38 cellular contexts compared by ENCODE assay signal in genomic region chr6:108171918-108172516, GRCh38. TPM values are rescaled to one million over a fixed set of nuclear protein-coding genes. Genes with fewer than 3 reads are reported as not detected.
"Had no signal": no experiment of that assay in that cellular context is flagged by ENCODE, and none has a peak within 500 bp of the region (broad histone marks: within the 10 kb centered on the region; RNA-seq: fewer than 3 reads in every experiment).

No MANE protein-coding gene starts in this region.

- DNase-seq: activated CD4-positive, alpha-beta memory T cell treated with anti-CD3 and anti-CD28 coated beads, Interleukin-2, amount 10 ng/mL, durations not matched to agents 7 days and 5 days; activated CD4-positive, alpha-beta T cell treated with anti-CD3 and anti-CD28 coated beads for 36 hours; activated CD4-positive, alpha-beta T cell treated with anti-CD3 and anti-CD28 coated beads, Interleukin-2, amount 10 ng/mL, durations not matched to agents 24 days and 14 days; activated CD4-positive, alpha-beta T cell treated with anti-CD3 and anti-CD28 coated beads, Interleukin-2, amount 50 U/mL, for 4 hours; activated CD4-positive, CD25-positive, alpha-beta regulatory T cell; activated CD4-positive, CD25-positive, alpha-beta regulatory T cell treated with anti-CD3 and anti-CD28 coated beads, Interleukin-2, amount 50 U/mL, for 72 hours; activated effector memory CD4-positive, alpha-beta T cell treated with anti-CD3 and anti-CD28 coated beads, Interleukin-2, amount 50 U/mL, for 16 hours; activated naive CD4-positive, alpha-beta T cell treated with anti-CD3 and anti-CD28 coated beads for 36 hours; activated naive CD8-positive, alpha-beta T cell treated with anti-CD3 and anti-CD28 coated beads for 36 hours; activated naive CD8-positive, alpha-beta T cell treated with anti-CD3 and anti-CD28 coated beads, Interleukin-2, amount 50 U/mL, for 24 hours; adrenal gland; amygdala; aorta; body of pancreas; central memory CD4-positive, alpha-beta T cell; cerebellar nuclear complex; colonic mucosa; effector CD8-positive, alpha-beta T cell; esophagus squamous epithelium; foreskin melanocyte; heart right ventricle; T-helper 1 cell; T-helper 17 cell; T1000; WERI-Rb-1 had no signal

- H3K27ac Mint-ChIP-seq: activated CD4-positive, alpha-beta memory T cell treated with anti-CD3 and anti-CD28 coated beads, Interleukin-2, amount 10 ng/mL, durations not matched to agents 7 days and 5 days; activated CD4-positive, alpha-beta T cell treated with anti-CD3 and anti-CD28 coated beads for 36 hours; activated naive CD4-positive, alpha-beta T cell treated with anti-CD3 and anti-CD28 coated beads for 36 hours; activated naive CD4-positive, alpha-beta T cell treated with anti-CD3 and anti-CD28 coated beads, Interleukin-2, amount 50 U/mL, for 24 hours; activated naive CD8-positive, alpha-beta T cell treated with anti-CD3 and anti-CD28 coated beads for 36 hours; activated naive CD8-positive, alpha-beta T cell treated with anti-CD3 and anti-CD28 coated beads, Interleukin-2, amount 50 U/mL, for 24 hours; activated T-helper 2 cell treated with anti-CD3 and anti-CD28 coated beads, Interferon-gamma antibody, Interleukin-2, Interleukin-4, amounts not matched to agents 10 μg/mL and 5 μg/mL and 100 μg/mL, durations not matched to agents 14 hours and 24 hours and 36 hours; T-helper 17 cell had no signal

- H3K4me3 Mint-ChIP-seq: activated CD4-positive, alpha-beta memory T cell treated with anti-CD3 and anti-CD28 coated beads, Interleukin-2, amount 10 ng/mL, durations not matched to agents 7 days and 5 days; activated CD4-positive, alpha-beta T cell treated with anti-CD3 and anti-CD28 coated beads for 36 hours; activated CD4-positive, alpha-beta T cell treated with anti-CD3 and anti-CD28 coated beads, Interleukin-2, amount 10 ng/mL, durations not matched to agents 24 days and 14 days; activated naive CD4-positive, alpha-beta T cell treated with anti-CD3 and anti-CD28 coated beads for 36 hours; activated naive CD4-positive, alpha-beta T cell treated with anti-CD3 and anti-CD28 coated beads, Interleukin-2, amount 50 U/mL, for 24 hours; activated naive CD8-positive, alpha-beta T cell treated with anti-CD3 and anti-CD28 coated beads for 36 hours; activated naive CD8-positive, alpha-beta T cell treated with anti-CD3 and anti-CD28 coated beads, Interleukin-2, amount 50 U/mL, for 24 hours; activated T-helper 1 cell treated with anti-CD3 and anti-CD28 coated beads, Interleukin-12 subunit alpha, Interleukin-12 subunit beta, Interleukin-2, Interleukin-4 antibody, amounts not matched to agents 30 ng/mL and 10 ng/mL and 1 ng/mL, durations not matched to agents 14 hours and 24 hours and 36 hours; T-helper 17 cell; T-helper 2 cell treated with Interferon-gamma antibody and Interleukin-4, amounts not matched to agents 5 μg/mL and 100 μg/mL, for 36 hours had no signal

- FAIRE-seq: endometrium, endothelial cell of umbilical vein had no signal

- ATAC-seq: activated CD4-positive, alpha-beta T cell treated with anti-CD3 and anti-CD28 coated beads for 36 hours; activated naive CD8-positive, alpha-beta T cell treated with anti-CD3 and anti-CD28 coated beads, Interleukin-2, amount 50 U/mL, for 24 hours; body of pancreas; gastroesophageal sphincter; heart right ventricle; T-helper 17 cell had no signal

- H3K36me3 ChIP-seq: adrenal gland, cardiac muscle cell, colonic mucosa, esophagus squamous epithelium, gastroesophageal sphincter, heart right ventricle, WERI-Rb-1 had no signal

- H3K27ac ChIP-seq: adrenal gland, body of pancreas, cardiac muscle cell, colonic mucosa, epithelial cell of prostate, esophagus squamous epithelium, gastroesophageal sphincter, heart right ventricle, WERI-Rb-1 had no signal

- H3K9me3 Mint-ChIP-seq: activated CD4-positive, alpha-beta memory T cell treated with anti-CD3 and anti-CD28 coated beads, Interleukin-2, amount 10 ng/mL, durations not matched to agents 7 days and 5 days; activated CD4-positive, alpha-beta T cell treated with anti-CD3 and anti-CD28 coated beads, Interleukin-2, amount 10 ng/mL, durations not matched to agents 24 days and 14 days; activated naive CD4-positive, alpha-beta T cell treated with anti-CD3 and anti-CD28 coated beads for 36 hours; activated naive CD4-positive, alpha-beta T cell treated with anti-CD3 and anti-CD28 coated beads, Interleukin-2, amount 50 U/mL, for 24 hours; activated naive CD8-positive, alpha-beta T cell treated with anti-CD3 and anti-CD28 coated beads for 36 hours; activated naive CD8-positive, alpha-beta T cell treated with anti-CD3 and anti-CD28 coated beads, Interleukin-2, amount 50 U/mL, for 24 hours; activated T-helper 1 cell treated with anti-CD3 and anti-CD28 coated beads, Interleukin-12 subunit alpha, Interleukin-12 subunit beta, Interleukin-2, Interleukin-4 antibody, amounts not matched to agents 30 ng/mL and 10 ng/mL and 1 ng/mL, durations not matched to agents 14 hours and 24 hours and 36 hours; activated T-helper 2 cell treated with anti-CD3 and anti-CD28 coated beads, Interferon-gamma antibody, Interleukin-2, Interleukin-4, amounts not matched to agents 10 μg/mL and 5 μg/mL and 100 μg/mL, durations not matched to agents 14 hours and 24 hours and 36 hours; T-helper 2 cell treated with Interferon-gamma antibody and Interleukin-4, amounts not matched to agents 5 μg/mL and 100 μg/mL, for 36 hours had no signal

- H3K4me3 ChIP-seq: adrenal gland, body of pancreas, cardiac muscle cell, colonic mucosa, esophagus squamous epithelium, gastroesophageal sphincter, heart right ventricle had no signal

- H3K36me3 Mint-ChIP-seq: activated naive CD4-positive, alpha-beta T cell treated with anti-CD3 and anti-CD28 coated beads, Interleukin-2, amount 50 U/mL, for 24 hours; activated naive CD8-positive, alpha-beta T cell treated with anti-CD3 and anti-CD28 coated beads for 36 hours had no signal

- H3K9me3 ChIP-seq: adrenal gland, body of pancreas, colonic mucosa, esophagus squamous epithelium, heart right ventricle had no signal

RNA-seq across cellular contexts. Expression of gene NR2E1, which starts 6.2 kb away (rescaled TPM):
- total RNA-seq: activated CD4-positive, alpha-beta memory T cell treated with anti-CD3 and anti-CD28 coated beads, Interleukin-2, amount 10 ng/mL, durations not matched to agents 7 days and 5 days; activated CD4-positive, alpha-beta T cell treated with anti-CD3 and anti-CD28 coated beads for 36 hours; activated CD4-positive, alpha-beta T cell treated with anti-CD3 and anti-CD28 coated beads, Interleukin-2, amount 10 ng/mL, durations not matched to agents 24 days and 14 days; activated naive CD4-positive, alpha-beta T cell treated with anti-CD3 and anti-CD28 coated beads for 36 hours; activated naive CD8-positive, alpha-beta T cell treated with anti-CD3 and anti-CD28 coated beads for 36 hours; activated T-helper 1 cell treated with anti-CD3 and anti-CD28 coated beads, Interleukin-12 subunit alpha, Interleukin-12 subunit beta, Interleukin-2, Interleukin-4 antibody, amounts not matched to agents 30 ng/mL and 10 ng/mL and 1 ng/mL, durations not matched to agents 14 hours and 24 hours and 36 hours; activated T-helper 2 cell treated with anti-CD3 and anti-CD28 coated beads, Interferon-gamma antibody, Interleukin-2, Interleukin-4, amounts not matched to agents 10 μg/mL and 5 μg/mL and 100 μg/mL, durations not matched to agents 14 hours and 24 hours and 36 hours; aorta; body of pancreas; cardiac muscle cell; colonic mucosa; dermis microvascular lymphatic vessel endothelial cell; endothelial cell of umbilical vein; esophagus squamous epithelium; fibroblast of lung; fibroblast of villous mesenchyme; gastroesophageal sphincter; glomerular endothelial cell; heart right ventricle; T-helper 17 cell had no signal
- polyA plus RNA-seq: aorta, cardiac muscle cell, endothelial cell of umbilical vein, fibroblast of lung, heart right ventricle had no signal
